Comparison of ENCODE assay signal across 17 cellular contexts in the genomic region with DNA sequence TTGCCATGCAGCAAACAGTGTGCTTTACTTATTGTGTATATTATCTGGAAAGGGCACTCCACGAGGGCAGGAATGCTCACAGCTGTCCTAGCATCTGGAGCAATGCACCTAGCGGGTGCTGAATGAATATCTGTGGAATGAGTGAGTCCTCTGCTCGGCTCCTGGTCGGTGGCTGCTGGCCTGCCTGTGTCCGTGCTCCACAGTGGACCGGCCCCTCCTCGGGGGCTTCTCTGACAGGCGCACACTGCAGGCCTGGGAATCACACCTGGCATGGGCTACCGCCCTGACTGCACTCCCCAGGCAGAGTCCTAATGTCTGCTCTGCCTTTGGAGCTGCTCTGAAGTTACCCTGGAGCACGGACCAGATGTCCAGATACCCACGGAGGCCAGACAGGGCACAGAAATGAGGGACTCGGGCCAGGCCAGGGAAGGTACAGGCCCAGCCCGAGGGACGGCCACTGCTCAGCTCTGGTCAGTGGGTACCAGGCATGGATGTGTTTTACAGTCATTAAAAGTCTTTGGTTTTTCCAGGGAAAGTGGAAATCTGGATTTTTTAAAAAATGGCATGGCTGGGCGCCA.
"Had no signal": no experiment of that assay in that cellular context is flagged by ENCODE, and none has a peak within 500 bp of the region (broad histone marks: within the 10 kb centered on the region; RNA-seq: fewer than 3 reads in every experiment).

No MANE protein-coding gene starts in this region.

- H3K4me3 Mint-ChIP-seq: nephron progenitor cell, type B pancreatic cell had no signal

- H3K27ac ChIP-seq: esophagus muscularis mucosa, gastrocnemius medialis, heart right ventricle, right atrium auricular region, suprapubic skin, thyroid gland, uterus had no signal

- H3K9me3 Mint-ChIP-seq: naive B cell, nephron progenitor cell, type B pancreatic cell had no signal

- H3K4me3 ChIP-seq: esophagus muscularis mucosa, gastrocnemius medialis, heart right ventricle, right atrium auricular region, suprapubic skin, thyroid gland, uterus had no signal

- H3K27me3 ChIP-seq: esophagus muscularis mucosa, gastrocnemius medialis, heart right ventricle, right atrium auricular region, suprapubic skin, thyroid gland, uterus had no signal

- H3K36me3 Mint-ChIP-seq: type B pancreatic cell had no signal

- H3K4me1 ChIP-seq: gastrocnemius medialis, right atrium auricular region, suprapubic skin, thyroid gland, uterus had no signal

- H3K9me3 ChIP-seq: esophagus muscularis mucosa, gastrocnemius medialis, heart right ventricle, right atrium auricular region, suprapubic skin, thyroid gland, uterus had no signal

- DNase-seq: effector memory CD4-positive, alpha-beta T cell; gastrocnemius medialis; heart right ventricle; hypothalamus; kidney glomerular epithelial cell; mesendoderm; naive B cell; nephron progenitor cell; small intestine; stimulated activated CD4-positive, alpha-beta T cell treated with anti-CD3 and anti-CD28 coated beads, Interleukin-2, amount 100 ng/mL, for 48 hours; stimulated activated naive CD8-positive, alpha-beta T cell treated with anti-CD3 and anti-CD28 coated beads, Interleukin-15, Interleukin-2, amounts not matched to agents 100 U/mL and 50 U/mL, for 24 hours; thyroid gland; uterus had no signal

- H3K27ac Mint-ChIP-seq: nephron progenitor cell, type B pancreatic cell had no signal

- H3K27me3 Mint-ChIP-seq: naive B cell, type B pancreatic cell had no signal

- ATAC-seq: gastrocnemius medialis; stimulated activated naive CD8-positive, alpha-beta T cell treated with anti-CD3 and anti-CD28 coated beads, Interleukin-15, Interleukin-2, amounts not matched to agents 100 U/mL and 50 U/mL, for 24 hours had no signal

- H3K36me3 ChIP-seq: esophagus muscularis mucosa, gastrocnemius medialis, heart right ventricle, right atrium auricular region, suprapubic skin, thyroid gland, uterus had no signal
